22 cellular contexts compared by ENCODE assay signal in the genomic region with DNA sequence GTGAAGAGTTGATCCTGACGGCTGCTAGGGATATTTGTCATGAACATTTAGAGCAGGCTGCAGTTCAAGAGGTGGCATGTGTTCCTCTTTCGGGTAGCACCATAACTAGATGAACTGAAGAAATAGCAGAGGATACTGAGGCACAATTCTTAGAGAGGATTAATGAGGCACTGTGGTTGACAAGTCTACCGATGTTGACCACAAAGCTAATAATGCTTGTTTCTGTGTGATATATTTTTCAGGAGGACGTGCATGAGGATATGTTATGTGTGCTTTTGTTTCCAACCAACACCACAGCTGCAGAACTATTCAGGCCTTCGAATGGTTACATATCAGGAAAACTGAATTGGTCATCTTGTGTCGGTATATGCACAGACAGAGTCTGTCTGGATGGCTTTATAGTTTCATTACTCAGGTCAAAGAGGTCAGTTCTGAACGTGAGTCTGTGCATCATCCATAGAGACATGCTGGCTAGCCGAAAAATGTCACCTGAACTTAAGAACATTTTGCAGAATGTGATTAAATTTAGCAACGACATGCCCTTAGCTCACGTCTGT.
"Had no signal": no experiment of that assay in that cellular context is flagged by ENCODE, and none has a peak within 500 bp of the region (broad histone marks: within the 10 kb centered on the region; RNA-seq: fewer than 3 reads in every experiment).

No MANE protein-coding gene starts in this region.

- H3K36me3 ChIP-seq: MG63, SJCRH30 had no signal

- ATAC-seq: Panc1, SK-N-SH treated with all-trans-retinoic acid at 6 μM for 48 hours had no signal

- H3K27me3 ChIP-seq: MG63, SJCRH30 had no signal

- H3K4me3 ChIP-seq: MG63, SJCRH30 had no signal

- H3K27ac ChIP-seq: HL-60, RWPE1, SJCRH30 had no signal

- H3K9me3 ChIP-seq: MG63, SJCRH30 had no signal

- FAIRE-seq: HTR-8/SVneo had no signal

- DNase-seq: Karpas-422, KBM-7, MG63, NCI-H1092, NCI-H1105 treated with DMSO at 0.1 percent for 48 hours, NCI-H1417 treated with DMSO at 0.1 percent for 48 hours, NCI-H146, NCI-H1694 treated with DMSO at 0.1 percent for 48 hours, NCI-H1930, NCI-H2081, NCI-H2107, NCI-H2227 treated with DMSO at 0.1 percent for 48 hours, NCI-H524, NCI-H526 treated with DMSO at 0.1 percent for 48 hours, NCI-H748 treated with DMSO at 0.1 percent for 48 hours, SHP77, SJCRH30 had no signal
